9 cellular contexts compared by ENCODE assay signal in genomic region chr5:31640024-31640423, GRCh38. TPM values are rescaled to one million over a fixed set of nuclear protein-coding genes. Genes with fewer than 3 reads are reported as not detected.
A peak's percentile ranks its signal among the peaks of the same experiment; 100 is the strongest.
DNase-seq lines count a peak whose midpoint lies in the region; ATAC-seq and TF ChIP-seq lines count a peak whose summit lies in the region.
"Had no signal": no experiment of that assay in that cellular context is flagged by ENCODE, and none has a peak within 500 bp of the region (broad histone marks: within the 10 kb centered on the region; RNA-seq: fewer than 3 reads in every experiment).

No MANE protein-coding gene starts in this region.

- TF ChIP-seq CTCF in natural killer cell (IDR thresholded peaks at IDR 0.05) = no peak

- no peak overlapping the region for H3K9ac ChIP-seq in mesenchymal stem cell (ENCODE audit: low read length)

- H3K4me2 ChIP-seq in mesenchymal stem cell (ENCODE audit: low read length, poor library complexity, severe bottlenecking) = no peak overlapping the region

- no peak overlapping the region for H3K27ac Mint-ChIP-seq in natural killer cell treated with Interleukin-12 subunit alpha and Interleukin-12 subunit beta and Interleukin-15 and Interleukin-18, amount 100 ng/mL, for 72 hours
- peak overlapping the region in 1 of 2 donors; percentile 31 for H3K27ac Mint-ChIP-seq in natural killer cell

- no peak overlapping the region for H3K23ac ChIP-seq in mesenchymal stem cell (ENCODE audit: low read length in 2 of 2)

- intact Hi-C loops in natural killer cell (cut with micrococcal nuclease) = no loop called here

- no peaks in the 10 kb centered on the region for H3K36me3 Mint-ChIP-seq in natural killer cell treated with Interleukin-12 subunit alpha and Interleukin-12 subunit beta and Interleukin-15 and Interleukin-18, amount 100 ng/mL, for 72 hours
- H3K36me3 Mint-ChIP-seq in natural killer cell = no peaks in the 10 kb centered on the region

- no peak overlapping the region for H4K91ac ChIP-seq in mesenchymal stem cell (ENCODE audit: low read length)

- H2BK5ac ChIP-seq in mesenchymal stem cell (ENCODE audit: low read depth, low read length, poor library complexity, severe bottlenecking) = no peak overlapping the region

- peaks cover 12 to 24% of the 10 kb centered on the region in 2 donors for H3K27me3 Mint-ChIP-seq in natural killer cell treated with Interleukin-12 subunit alpha and Interleukin-12 subunit beta and Interleukin-15 and Interleukin-18, amount 100 ng/mL, for 72 hours
- H3K27me3 Mint-ChIP-seq in natural killer cell (ENCODE audit: low read depth in 2 of 2) = peaks cover 6 to 10% of the 10 kb centered on the region in 2 donors

- no peak overlapping the region for H2AK5ac ChIP-seq in mesenchymal stem cell (ENCODE audit: low read length, severe bottlenecking)

- no peak for DNase-seq in natural killer cell treated with Interleukin-12 subunit alpha and Interleukin-12 subunit beta and Interleukin-15 and Interleukin-18, amount 100 ng/mL, for 72 hours (ENCODE audit: low spot score)
- no peak for DNase-seq in natural killer cell
- peak; percentile 51 for DNase-seq in ecto neural progenitor cell (ENCODE audit: low spot score)
- peak; percentile 1 for DNase-seq in mesenchymal stem cell
- no peak for DNase-seq in GM19240 (ENCODE audit: insufficient read length, low spot score)
- no peak for DNase-seq in HuH-7.5 (ENCODE audit: low spot score)
- no peak for DNase-seq in AG08396 (ENCODE audit: low spot score)
- DNase-seq in T1000 (lab: John Stamatoyannopoulos, UW) = no peak
- DNase-seq: SHP77 treated with DMSO at 0.1 percent for 48 hours had no signal

- H3K4me1 Mint-ChIP-seq in natural killer cell treated with Interleukin-12 subunit alpha and Interleukin-12 subunit beta and Interleukin-15 and Interleukin-18, amount 100 ng/mL, for 72 hours (ENCODE audit: low read depth in 2 of 2) = peaks cover 5 to 7% of the 10 kb centered on the region in 2 donors
- peaks cover 5 to 8% of the 10 kb centered on the region in 2 donors for H3K4me1 Mint-ChIP-seq in natural killer cell

- peak overlapping the region; percentile 56 for H3K4me3 Mint-ChIP-seq in natural killer cell treated with Interleukin-12 subunit alpha and Interleukin-12 subunit beta and Interleukin-15 and Interleukin-18, amount 100 ng/mL, for 72 hours
- H3K4me3 Mint-ChIP-seq in natural killer cell = no peak overlapping the region

- no peaks in the 10 kb centered on the region for H3K79me1 ChIP-seq in mesenchymal stem cell (replicated peaks; ENCODE audit: low read length, poor library complexity, severe bottlenecking)

- H2AFZ ChIP-seq in mesenchymal stem cell (ENCODE audit: low read depth, low read length) = no peak overlapping the region

- H3K14ac ChIP-seq in mesenchymal stem cell (ENCODE audit: low read length in 2 of 2) = no peak overlapping the region

- no peak overlapping the region for H2BK15ac ChIP-seq in mesenchymal stem cell (ENCODE audit: low read depth, poor library complexity, severe bottlenecking)

- WGBS in mesenchymal stem cell = 13% methylated on average over 8 of the region's 9 CpGs

- H4K8ac ChIP-seq in mesenchymal stem cell (ENCODE audit: low read length) = no peak overlapping the region

- H2BK120ac ChIP-seq in mesenchymal stem cell (ENCODE audit: low read depth, low read length) = no peak overlapping the region

- ATAC-seq in natural killer cell treated with Interleukin-12 subunit alpha and Interleukin-12 subunit beta and Interleukin-15 and Interleukin-18, amount 100 ng/mL, for 72 hours = no peak
- no peak for ATAC-seq in natural killer cell

- H3K27ac ChIP-seq in mesenchymal stem cell (ENCODE audit: low read length, poor library complexity, severe bottlenecking) = no peak overlapping the region

- no peak overlapping the region for H3K4me3 ChIP-seq in mesenchymal stem cell (ENCODE audit: insufficient read depth in 1 of 2, low read depth in 1 of 2, low read length in 2 of 2)

- no peaks in the 10 kb centered on the region for H3K36me3 ChIP-seq in mesenchymal stem cell (ENCODE audit: control insufficient read depth in 1 of 2, insufficient read depth in 2 of 2, low read depth in 1 of 2, low read length in 2 of 2)

- no peak overlapping the region for H3K18ac ChIP-seq in mesenchymal stem cell (ENCODE audit: low read depth in 1 of 2, low read length in 2 of 2)

- no peaks in the 10 kb centered on the region for H3K9me3 ChIP-seq in mesenchymal stem cell (ENCODE audit: control insufficient read depth, low read length)

- H3K27me3 ChIP-seq in mesenchymal stem cell (ENCODE audit: control insufficient read depth in 1 of 2, insufficient read depth in 1 of 2, low read length in 2 of 2) = peaks cover 48 to 75% of the 10 kb centered on the region in 2 experiments

- no peak overlapping the region for H2BK12ac ChIP-seq in mesenchymal stem cell (ENCODE audit: low read length in 2 of 2)

- H3K4ac ChIP-seq in mesenchymal stem cell (ENCODE audit: low read depth in 1 of 2, low read length in 2 of 2) = no peak overlapping the region

- peaks cover 11% of the 10 kb centered on the region for H3K4me1 ChIP-seq in mesenchymal stem cell (ENCODE audit: control insufficient read depth, insufficient read depth, low read depth, low read length)

- H3K9me3 Mint-ChIP-seq in natural killer cell treated with Interleukin-12 subunit alpha and Interleukin-12 subunit beta and Interleukin-15 and Interleukin-18, amount 100 ng/mL, for 72 hours = no peaks in the 10 kb centered on the region
- no peaks in the 10 kb centered on the region for H3K9me3 Mint-ChIP-seq in natural killer cell

RNA-seq across cellular contexts. Expression of gene PDZD2, which starts 1.1 kb away (rescaled TPM):
- total RNA-seq in natural killer cell treated with Interleukin-12 subunit alpha and Interleukin-12 subunit beta and Interleukin-15 and Interleukin-18, amount 100 ng/mL, for 72 hours = not detected
- 1 to 10 TPM in 1 of 3 donors, under 1 TPM in 2; 0.50 to 1.3 (median 0.66) TPM for total RNA-seq in natural killer cell
- 3.2 TPM for polyA plus RNA-seq in mesenchymal stem cell (2013, experiment 1 of 2)
- polyA plus RNA-seq in mesenchymal stem cell (2013, experiment 2 of 2) = 3.0 TPM

Comparison
In these comparisons a context has a peak if more than half of its experiments do, and no peak if none do; other contexts are left out.
1. DNase-seq: peak in ecto neural progenitor cell (single experiment) and mesenchymal stem cell (single experiment); none in natural killer cell treated with Interleukin-12 subunit alpha and Interleukin-12 subunit beta and Interleukin-15 and Interleukin-18, amount 100 ng/mL, for 72 hours (single experiment), natural killer cell (single experiment), GM19240 (single experiment), HuH-7.5 (single experiment), AG08396 (single experiment) and T1000 (single experiment).